ENCODE assay signal across 13 cellular contexts in the genomic region with DNA sequence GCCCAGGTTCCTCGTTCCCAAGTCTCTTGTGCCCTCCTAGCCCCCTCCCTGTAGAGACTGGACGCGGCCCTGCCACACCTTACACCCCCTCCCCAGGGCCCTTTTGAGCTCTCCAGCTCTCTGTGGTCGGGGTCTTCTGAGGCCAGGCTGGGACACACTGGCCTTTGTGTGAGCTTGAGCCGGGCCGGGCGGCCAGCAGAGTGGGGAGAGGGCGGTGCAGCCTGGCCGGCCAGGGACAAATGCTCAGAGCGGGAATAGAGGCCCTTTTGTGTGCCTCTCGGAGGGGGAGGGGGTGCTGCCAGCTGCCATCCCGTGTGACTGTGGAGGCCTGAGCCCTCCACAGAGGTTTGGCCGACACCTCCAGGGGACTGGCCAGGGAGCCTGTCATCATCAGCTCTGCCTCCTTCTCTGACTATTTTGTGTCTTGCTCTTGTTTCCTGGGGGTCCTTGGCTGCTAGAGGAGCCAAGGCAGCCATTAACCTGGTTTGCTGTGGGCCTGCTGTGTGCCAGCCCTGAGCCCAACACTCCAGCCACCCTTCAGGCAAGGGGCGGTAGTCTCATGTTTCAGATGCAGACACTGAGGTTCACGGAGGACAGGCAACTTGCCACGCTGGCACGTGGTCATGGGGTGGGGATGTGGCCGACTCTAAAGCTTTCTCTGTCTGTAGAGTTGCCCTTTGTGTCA. TPM values are rescaled to one million over a fixed set of nuclear protein-coding genes. Genes with fewer than 3 reads are reported as not detected.
A peak's percentile ranks its signal among the peaks of the same experiment; 100 is the strongest.
DNase-seq lines count a peak whose midpoint lies in the region; ATAC-seq lines count a peak whose summit lies in the region.
"Had no signal": no experiment of that assay in that cellular context is flagged by ENCODE, and none has a peak within 500 bp of the region (broad histone marks: within the 10 kb centered on the region; RNA-seq: fewer than 3 reads in every experiment).

No MANE protein-coding gene starts in this region.

- peaks cover 11% of the 10 kb centered on the region for H3K4me1 Mint-ChIP-seq in stimulated activated naive CD8-positive, alpha-beta T cell treated with anti-CD3 and anti-CD28 coated beads, Interleukin-15, amount 100 ng/mL, for 72 hours
- H3K4me1 Mint-ChIP-seq: activated T-helper 17 cell treated with anti-CD3 and anti-CD28 coated beads, Interleukin-2, amount 50 U/mL, for 72 hours had no signal

- ATAC-seq in stimulated activated naive CD8-positive, alpha-beta T cell treated with anti-CD3 and anti-CD28 coated beads, Interleukin-15, amount 100 ng/mL, for 72 hours, result peak; percentile 27
- no peak for ATAC-seq in stimulated activated naive CD8-positive, alpha-beta T cell treated with anti-CD3 and anti-CD28 coated beads, Interleukin-15, Interleukin-2, amounts not matched to agents 100 U/mL and 50 U/mL, for 24 hours
- ATAC-seq in HG02588 (IDR thresholded peaks at IDR 0.05; ENCODE audit: unreplicated experiment), result no peak
- ATAC-seq: activated T-helper 17 cell treated with anti-CD3 and anti-CD28 coated beads, Interleukin-2, amount 50 U/mL, for 72 hours had no signal

- H3K27ac Mint-ChIP-seq in stimulated activated naive CD8-positive, alpha-beta T cell treated with anti-CD3 and anti-CD28 coated beads, Interleukin-15, amount 100 ng/mL, for 72 hours, result peak overlapping the region; percentile 30 to 73
- H3K27ac Mint-ChIP-seq: activated T-helper 17 cell treated with anti-CD3 and anti-CD28 coated beads, Interleukin-2, amount 50 U/mL, for 72 hours had no signal

- DNase-seq in stimulated activated naive CD8-positive, alpha-beta T cell treated with anti-CD3 and anti-CD28 coated beads, Interleukin-15, amount 100 ng/mL, for 72 hours, result no peak
- DNase-seq in stimulated activated naive CD8-positive, alpha-beta T cell treated with anti-CD3 and anti-CD28 coated beads, Interleukin-15, Interleukin-2, amounts not matched to agents 100 U/mL and 50 U/mL, for 24 hours, result no peak
- DNase-seq in foreskin melanocyte (peak; percentile 86), myocyte (ENCODE audit: low read depth) (peak; percentile 70), NCI-H146 (lab: John Stamatoyannopoulos, UW) (no peak), activated gamma-delta T cell (lab: John Stamatoyannopoulos, UW) (no peak), KBM-7 (no peak)
- DNase-seq: activated CD4-positive, alpha-beta T cell treated with anti-CD3 and anti-CD28 coated beads for 4 hours; cerebellar nuclear complex; MG63; upper lobe of left lung had no signal

- no peaks in the 10 kb centered on the region for H3K27me3 Mint-ChIP-seq in stimulated activated naive CD8-positive, alpha-beta T cell treated with anti-CD3 and anti-CD28 coated beads, Interleukin-15, amount 100 ng/mL, for 72 hours
- H3K27me3 Mint-ChIP-seq: activated T-helper 17 cell treated with anti-CD3 and anti-CD28 coated beads, Interleukin-2, amount 50 U/mL, for 72 hours had no signal

- no peaks in the 10 kb centered on the region for H3K9me3 Mint-ChIP-seq in stimulated activated naive CD8-positive, alpha-beta T cell treated with anti-CD3 and anti-CD28 coated beads, Interleukin-15, amount 100 ng/mL, for 72 hours
- H3K9me3 Mint-ChIP-seq: activated T-helper 17 cell treated with anti-CD3 and anti-CD28 coated beads, Interleukin-2, amount 50 U/mL, for 72 hours had no signal

- H3K4me3 Mint-ChIP-seq in stimulated activated naive CD8-positive, alpha-beta T cell treated with anti-CD3 and anti-CD28 coated beads, Interleukin-15, amount 100 ng/mL, for 72 hours, result no peak overlapping the region
- H3K4me3 Mint-ChIP-seq: activated T-helper 17 cell treated with anti-CD3 and anti-CD28 coated beads, Interleukin-2, amount 50 U/mL, for 72 hours had no signal

- in situ Hi-C loops in KBM-7 (cut with MboI; ENCODE audit: low pct_unique_long_range_greater_than_20kb, low sequenced_read_pairs), result no loop called here

RNA-seq across cellular contexts. Expression of a gene that starts 13.6 kb away (rescaled TPM):
- 5.7 and 9.1 TPM in 2 replicates for total RNA-seq in myocyte
- 1.9 TPM for polyA plus RNA-seq in myocyte (2012)

Comparison
In these comparisons a context has a peak if more than half of its experiments do, and no peak if none do; other contexts are left out.
1. DNase-seq: peak in foreskin melanocyte (single experiment) and myocyte (single experiment); none in stimulated activated naive CD8-positive, alpha-beta T cell treated with anti-CD3 and anti-CD28 coated beads, Interleukin-15, amount 100 ng/mL, for 72 hours (0 of 2), stimulated activated naive CD8-positive, alpha-beta T cell treated with anti-CD3 and anti-CD28 coated beads, Interleukin-15, Interleukin-2, amounts not matched to agents 100 U/mL and 50 U/mL, for 24 hours (single experiment), NCI-H146 (single experiment), activated gamma-delta T cell (single experiment) and KBM-7 (single experiment).